ENCODE assay signal across 1 cellular context in genomic region chr3:129371041-129371826, GRCh38.
TF ChIP-seq lines count a peak whose summit lies in the region.

No MANE protein-coding gene starts in this region.

TF ChIP-seq in A549, 52 proteins besides CTCF, POLR2A, EP300 and RAD21 (continued from another document):
- TF ChIP-seq, protein P1, sequence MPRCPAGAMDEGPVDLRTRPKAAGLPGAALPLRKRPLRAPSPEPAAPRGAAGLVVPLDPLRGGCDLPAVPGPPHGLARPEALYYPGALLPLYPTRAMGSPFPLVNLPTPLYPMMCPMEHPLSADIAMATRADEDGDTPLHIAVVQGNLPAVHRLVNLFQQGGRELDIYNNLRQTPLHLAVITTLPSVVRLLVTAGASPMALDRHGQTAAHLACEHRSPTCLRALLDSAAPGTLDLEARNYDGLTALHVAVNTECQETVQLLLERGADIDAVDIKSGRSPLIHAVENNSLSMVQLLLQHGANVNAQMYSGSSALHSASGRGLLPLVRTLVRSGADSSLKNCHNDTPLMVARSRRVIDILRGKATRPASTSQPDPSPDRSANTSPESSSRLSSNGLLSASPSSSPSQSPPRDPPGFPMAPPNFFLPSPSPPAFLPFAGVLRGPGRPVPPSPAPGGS (IDR thresholded peaks at IDR 0.05), result no peak
- no peak for TF ChIP-seq ATOH8 (CRISPR knock-in tag; IDR thresholded peaks at IDR 0.05; ENCODE audit: low read depth)
- TF ChIP-seq, protein P2, sequence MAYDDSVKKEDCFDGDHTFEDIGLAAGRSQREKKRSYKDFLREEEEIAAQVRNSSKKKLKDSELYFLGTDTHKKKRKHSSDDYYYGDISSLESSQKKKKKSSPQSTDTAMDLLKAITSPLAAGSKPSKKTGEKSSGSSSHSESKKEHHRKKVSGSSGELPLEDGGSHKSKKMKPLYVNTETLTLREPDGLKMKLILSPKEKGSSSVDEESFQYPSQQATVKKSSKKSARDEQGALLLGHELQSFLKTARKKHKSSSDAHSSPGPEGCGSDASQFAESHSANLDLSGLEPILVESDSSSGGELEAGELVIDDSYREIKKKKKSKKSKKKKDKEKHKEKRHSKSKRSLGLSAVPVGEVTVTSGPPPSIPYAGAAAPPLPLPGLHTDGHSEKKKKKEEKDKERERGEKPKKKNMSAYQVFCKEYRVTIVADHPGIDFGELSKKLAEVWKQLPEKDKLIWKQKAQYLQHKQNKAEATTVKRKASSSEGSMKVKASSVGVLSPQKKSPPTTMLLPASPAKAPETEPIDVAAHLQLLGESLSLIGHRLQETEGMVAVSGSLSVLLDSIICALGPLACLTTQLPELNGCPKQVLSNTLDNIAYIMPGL (CRISPR knock-in tag; IDR thresholded peaks at IDR 0.05; ENCODE audit: borderline replicate concordance), result no peak
